ENCODE assay signal across 19 cellular contexts in genomic region chr17:57971572-57971971, GRCh38. TPM values are rescaled to one million over a fixed set of nuclear protein-coding genes. Genes with fewer than 3 reads are reported as not detected.
"Had no signal": no experiment of that assay in that cellular context is flagged by ENCODE, and none has a peak within 500 bp of the region (broad histone marks: within the 10 kb centered on the region; RNA-seq: fewer than 3 reads in every experiment).

No MANE protein-coding gene starts in this region.

- H3K27ac Mint-ChIP-seq: activated CD8-positive, alpha-beta memory T cell treated with anti-CD3 and anti-CD28 coated beads, Interleukin-2, amount 10 ng/mL, durations not matched to agents 7 days and 5 days; activated naive CD4-positive, alpha-beta T cell treated with anti-CD3 and anti-CD28 coated beads, Interleukin-2, amount 50 U/mL, for 24 hours; activated T-cell treated with anti-CD3 and anti-CD28 coated beads, Interleukin-2, amount 50 U/mL, for 24 hours; dendritic cell treated with granulocyte-macrophage colony-stimulating factor and Interleukin-4, amounts not matched to agents 40 ng/mL and 50 ng/mL, for 4 days; stimulated activated naive B cell treated with anti-CD40 and anti-IgM and Interleukin-4, amounts not matched to agents 10 μg/mL and 1 μg/mL and 100 μg/mL, for 72 hours; T-cell had no signal

- H3K9me3 ChIP-seq: esophagus squamous epithelium, heart left ventricle, sigmoid colon, SJSA1, upper lobe of left lung had no signal

- DNase-seq: activated CD4-positive, alpha-beta T cell treated with anti-CD3 and anti-CD28 coated beads, Interleukin-2, amount 50 U/mL, for 1 hour; activated CD4-positive, CD25-positive, alpha-beta regulatory T cell; activated CD8-positive, alpha-beta memory T cell treated with anti-CD3 and anti-CD28 coated beads, Interleukin-2, amount 10 ng/mL, durations not matched to agents 7 days and 5 days; activated effector memory CD4-positive, alpha-beta T cell treated with Interleukin-2 at 50 U/mL for 16 hours; activated T-cell treated with anti-CD3 and anti-CD28 coated beads, Interleukin-2, amount 50 U/mL, for 24 hours; esophagus squamous epithelium; foreskin keratinocyte; midbrain; sigmoid colon; stimulated activated CD4-positive, alpha-beta T cell treated with anti-CD3 and anti-CD28 coated beads, Interleukin-2, amount 100 ng/mL, for 24 hours; stimulated activated naive B cell treated with anti-CD40 and anti-IgM and Interleukin-4, amounts not matched to agents 10 μg/mL and 1 μg/mL and 100 μg/mL, for 72 hours; T-cell; T1000; upper lobe of left lung had no signal

- H3K4me1 Mint-ChIP-seq: activated CD8-positive, alpha-beta memory T cell treated with anti-CD3 and anti-CD28 coated beads, Interleukin-2, amount 10 ng/mL, durations not matched to agents 7 days and 5 days; activated naive CD4-positive, alpha-beta T cell treated with anti-CD3 and anti-CD28 coated beads, Interleukin-2, amount 50 U/mL, for 24 hours; brain had no signal

- H3K9me3 Mint-ChIP-seq: activated naive CD4-positive, alpha-beta T cell treated with anti-CD3 and anti-CD28 coated beads, Interleukin-2, amount 50 U/mL, for 24 hours; activated T-cell treated with anti-CD3 and anti-CD28 coated beads, Interleukin-2, amount 50 U/mL, for 24 hours; dendritic cell treated with granulocyte-macrophage colony-stimulating factor and Interleukin-4, amounts not matched to agents 40 ng/mL and 50 ng/mL, for 4 days; stimulated activated naive B cell treated with anti-CD40 and anti-IgM and Interleukin-4, amounts not matched to agents 10 μg/mL and 1 μg/mL and 100 μg/mL, for 72 hours; T-cell had no signal

- H3K4me3 Mint-ChIP-seq: activated CD8-positive, alpha-beta memory T cell treated with anti-CD3 and anti-CD28 coated beads, Interleukin-2, amount 10 ng/mL, durations not matched to agents 7 days and 5 days; activated naive CD4-positive, alpha-beta T cell treated with anti-CD3 and anti-CD28 coated beads, Interleukin-2, amount 50 U/mL, for 24 hours; activated T-cell treated with anti-CD3 and anti-CD28 coated beads, Interleukin-2, amount 50 U/mL, for 24 hours; brain; dendritic cell treated with granulocyte-macrophage colony-stimulating factor and Interleukin-4, amounts not matched to agents 40 ng/mL and 50 ng/mL, for 4 days; stimulated activated naive B cell treated with anti-CD40 and anti-IgM and Interleukin-4, amounts not matched to agents 10 μg/mL and 1 μg/mL and 100 μg/mL, for 72 hours; T-cell had no signal

- H3K27ac ChIP-seq: esophagus squamous epithelium, foreskin keratinocyte, SJSA1 had no signal

- H3K4me3 ChIP-seq: esophagus squamous epithelium, heart left ventricle, sigmoid colon, SJSA1, upper lobe of left lung had no signal

- H3K27me3 Mint-ChIP-seq: activated naive CD4-positive, alpha-beta T cell treated with anti-CD3 and anti-CD28 coated beads, Interleukin-2, amount 50 U/mL, for 24 hours; activated T-cell treated with anti-CD3 and anti-CD28 coated beads, Interleukin-2, amount 50 U/mL, for 24 hours; T-cell had no signal

- H3K27me3 ChIP-seq: esophagus squamous epithelium, foreskin keratinocyte, heart left ventricle, sigmoid colon, SJSA1, upper lobe of left lung had no signal

RNA-seq across cellular contexts. Expression of gene CUEDC1, which starts 16.4 kb away (rescaled TPM):
- total RNA-seq: activated CD8-positive, alpha-beta memory T cell treated with anti-CD3 and anti-CD28 coated beads, Interleukin-2, amount 10 ng/mL, durations not matched to agents 7 days and 5 days had no signal
